Comparison of ENCODE assay signal across 10 cellular contexts in genomic region chr19:51166846-51167490, GRCh38. TPM values are rescaled to one million over a fixed set of nuclear protein-coding genes. Genes with fewer than 3 reads are reported as not detected.
DNase-seq lines count a peak whose midpoint lies in the region; TF ChIP-seq lines count a peak whose summit lies in the region.
"Had no signal": no experiment of that assay in that cellular context is flagged by ENCODE, and none has a peak within 500 bp of the region (broad histone marks: within the 10 kb centered on the region; RNA-seq: fewer than 3 reads in every experiment).

No MANE protein-coding gene starts in this region.

- H2BK120ac ChIP-seq in mesenchymal stem cell (ENCODE audit: low read depth, low read length) = no peak overlapping the region

- no peak overlapping the region for H3K27ac ChIP-seq in mesenchymal stem cell (ENCODE audit: low read length, poor library complexity, severe bottlenecking)
- H3K27ac ChIP-seq in esophagus muscularis mucosa (replicated peaks in 1 of 4) = no peak overlapping the region

- no peak overlapping the region for H3K4me2 ChIP-seq in mesenchymal stem cell (ENCODE audit: low read length, poor library complexity, severe bottlenecking)

- WGBS in mesenchymal stem cell = 65% methylated on average over 9 of the region's 9 CpGs
- WGBS in esophagus muscularis mucosa = 35% methylated on average over 6 of the region's 9 CpGs

- in situ Hi-C loops in KBM-7 (cut with MboI; ENCODE audit: low pct_unique_long_range_greater_than_20kb, low sequenced_read_pairs) = no loop called here

- no peak overlapping the region for H3K14ac ChIP-seq in mesenchymal stem cell (ENCODE audit: low read length in 2 of 2)

- no peak for TF ChIP-seq CTCF in esophagus muscularis mucosa (IDR thresholded peaks at IDR 0.05)

- no peak overlapping the region for H4K8ac ChIP-seq in mesenchymal stem cell (ENCODE audit: low read length)

- no peak overlapping the region for H3K9ac ChIP-seq in mesenchymal stem cell (ENCODE audit: low read length)

- H3K23ac ChIP-seq in mesenchymal stem cell (ENCODE audit: low read length in 2 of 2) = no peak overlapping the region

- no peak overlapping the region for H2AK5ac ChIP-seq in mesenchymal stem cell (ENCODE audit: low read length, severe bottlenecking)

- peak overlapping the region; percentile 2 for H4K91ac ChIP-seq in mesenchymal stem cell (ENCODE audit: low read length)

- TF ChIP-seq EP300 in esophagus muscularis mucosa (IDR thresholded peaks at IDR 0.05) = no peak

- no peak overlapping the region for H3K4ac ChIP-seq in mesenchymal stem cell (ENCODE audit: low read depth in 1 of 2, low read length in 2 of 2)

- H3K9me3 ChIP-seq in mesenchymal stem cell (ENCODE audit: control insufficient read depth, low read length) (no peaks in the 10 kb centered on the region), esophagus muscularis mucosa (no peaks in the 10 kb centered on the region)

- TF ChIP-seq POLR2A in esophagus muscularis mucosa (IDR thresholded peaks at IDR 0.05; ENCODE audit: low read depth) = no peak

- H3K4me1 ChIP-seq in mesenchymal stem cell (ENCODE audit: control insufficient read depth, insufficient read depth, low read depth, low read length) = no peaks in the 10 kb centered on the region
- peaks cover 0 to 5% (median 3%) of the 10 kb centered on the region in 4 donors for H3K4me1 ChIP-seq in esophagus muscularis mucosa

- H3K36me3 ChIP-seq in mesenchymal stem cell (ENCODE audit: control insufficient read depth in 1 of 2, insufficient read depth in 2 of 2, low read depth in 1 of 2, low read length in 2 of 2) (no peaks in the 10 kb centered on the region), esophagus muscularis mucosa (no peaks in the 10 kb centered on the region)

- DNase-seq in CD1c-positive myeloid dendritic cell (ENCODE audit: extremely low spot score) = peak; percentile 86
- DNase-seq in KBM-7 = peak; percentile 58
- DNase-seq in activated CD8-positive, alpha-beta memory T cell treated with anti-CD3 and anti-CD28 coated beads, Interleukin-2, amount 50 U/mL, for 4 hours = peak; percentile 27
- DNase-seq in mesenchymal stem cell = no peak
- no peak for DNase-seq in inferior parietal cortex (ENCODE audit: extremely low spot score)
- no peak for DNase-seq in middle frontal gyrus (ENCODE audit: extremely low spot score, low spot score)
- no peak for DNase-seq in esophagus muscularis mucosa (ENCODE audit: extremely low spot score)
- DNase-seq in NCI-H128 (lab: John Stamatoyannopoulos, UW; ENCODE audit: unreplicated experiment) = no peak
- DNase-seq: DMS 273 treated with DMSO at 0.1 percent for 48 hours, NCI-H1436 treated with DMSO at 0.1 percent for 48 hours had no signal

- H2AFZ ChIP-seq in mesenchymal stem cell (ENCODE audit: low read depth, low read length) = no peak overlapping the region

- H3K4me3 ChIP-seq in mesenchymal stem cell (ENCODE audit: insufficient read depth in 1 of 2, low read depth in 1 of 2, low read length in 2 of 2) (no peak overlapping the region), esophagus muscularis mucosa (no peak overlapping the region)

- no peak overlapping the region for H2BK5ac ChIP-seq in mesenchymal stem cell (ENCODE audit: low read depth, low read length, poor library complexity, severe bottlenecking)

- H2BK15ac ChIP-seq in mesenchymal stem cell (ENCODE audit: low read depth, poor library complexity, severe bottlenecking) = no peak overlapping the region

- no peak overlapping the region for H3K18ac ChIP-seq in mesenchymal stem cell (ENCODE audit: low read depth in 1 of 2, low read length in 2 of 2)

- H2BK12ac ChIP-seq in mesenchymal stem cell (ENCODE audit: low read length in 2 of 2) = peak overlapping the region in 1 of 2 experiments; percentile 68

- H3K79me1 ChIP-seq in mesenchymal stem cell (replicated peaks; ENCODE audit: low read length, poor library complexity, severe bottlenecking) = no peaks in the 10 kb centered on the region

- intact Hi-C loops in esophagus muscularis mucosa (cut with DNase I) = no loop called here

- H3K27me3 ChIP-seq in mesenchymal stem cell (ENCODE audit: control insufficient read depth in 1 of 2, insufficient read depth in 1 of 2, low read length in 2 of 2) (peaks cover 0 to 48% of the 10 kb centered on the region in 2 experiments), esophagus muscularis mucosa (peaks cover 0 to 50% (median 0%) of the 10 kb centered on the region in 4 donors)

RNA-seq across cellular contexts. Expression of gene SIGLEC7, which starts 24.9 kb away (rescaled TPM):
- polyA plus RNA-seq in mesenchymal stem cell (2013, experiment 1 of 2) = 0.18 TPM
- polyA plus RNA-seq in mesenchymal stem cell (2013, experiment 2 of 2) = 0.14 TPM
- total RNA-seq in esophagus muscularis mucosa = 1 to 10 TPM in 1 of 4 donors, under 1 TPM in 2, not detected in 1; 0.19 to 2.2 (median 0.92) TPM

RNA-seq across cellular contexts. Expression of gene SIGLEC9, which starts 42.3 kb away (rescaled TPM):
- polyA plus RNA-seq in mesenchymal stem cell (2013, experiment 1 of 2) = 0.21 TPM
- polyA plus RNA-seq in mesenchymal stem cell (2013, experiment 2 of 2) = 0.25 TPM
- total RNA-seq in esophagus muscularis mucosa = 1 to 10 TPM; 2.0 to 9.4 (median 3.5) TPM

RNA-seq across cellular contexts. Expression of gene CD33, which starts 57.9 kb away (rescaled TPM):
- polyA plus RNA-seq in mesenchymal stem cell (2013, experiment 1 of 2) = not detected
- polyA plus RNA-seq in mesenchymal stem cell (2013, experiment 2 of 2) = not detected
- 1 to 10 TPM; 3.0 to 9.9 (median 5.5) TPM for total RNA-seq in esophagus muscularis mucosa

RNA-seq across cellular contexts. Expression of gene CTU1, which starts 58.8 kb away (rescaled TPM):
- 2.5 TPM for polyA plus RNA-seq in mesenchymal stem cell (2013, experiment 1 of 2)
- polyA plus RNA-seq in mesenchymal stem cell (2013, experiment 2 of 2) = 2.7 TPM
- total RNA-seq in esophagus muscularis mucosa = 10 to 100 TPM in 3 of 4 donors, 1 to 10 TPM in 1; 7.1 to 18.9 (median 13.7) TPM

Comparison
In these comparisons a context has a peak if more than half of its experiments do, and no peak if none do; other contexts are left out.
1. DNase-seq: peak in CD1c-positive myeloid dendritic cell (single experiment), KBM-7 (single experiment) and activated CD8-positive, alpha-beta memory T cell treated with anti-CD3 and anti-CD28 coated beads, Interleukin-2, amount 50 U/mL, for 4 hours (single experiment); none in mesenchymal stem cell (single experiment), inferior parietal cortex (single experiment), middle frontal gyrus (single experiment), esophagus muscularis mucosa (single experiment) and NCI-H128 (single experiment).